In the genomic region with DNA sequence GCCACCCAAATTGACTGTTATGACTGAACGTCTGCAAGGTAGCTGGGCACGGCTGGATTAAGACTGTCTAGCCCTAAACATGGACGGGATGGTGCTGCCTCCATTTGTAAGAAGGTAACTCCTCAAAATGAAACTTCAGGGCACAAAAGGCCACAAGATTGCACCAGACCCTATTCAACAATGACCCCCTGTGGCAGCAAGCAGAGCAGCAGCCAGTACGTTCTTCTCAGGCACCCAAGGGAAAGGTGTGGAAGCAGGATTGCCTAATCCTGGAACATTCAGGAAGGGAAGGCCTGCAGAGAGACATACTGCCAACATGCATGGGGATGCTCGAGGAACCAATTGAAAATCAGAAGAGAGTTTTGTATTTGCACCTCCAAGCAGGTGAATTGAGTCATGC, we compare ENCODE assay signal across 9 cellular contexts. TPM values are rescaled to one million over a fixed set of nuclear protein-coding genes. Genes with fewer than 3 reads are reported as not detected.
A peak's percentile ranks its signal among the peaks of the same experiment; 100 is the strongest.
DNase-seq lines count a peak whose midpoint lies in the region; ATAC-seq and TF ChIP-seq lines count a peak whose summit lies in the region.
"Had no signal": no experiment of that assay in that cellular context is flagged by ENCODE, and none has a peak within 500 bp of the region (broad histone marks: within the 10 kb centered on the region; RNA-seq: fewer than 3 reads in every experiment).

No MANE protein-coding gene starts in this region.

- no peak overlapping the region for H2AFZ ChIP-seq in OCI-LY3 (ENCODE audit: low read depth, low read length)

- H3K36me3 ChIP-seq in BJ (ENCODE audit: control insufficient read depth, insufficient read depth, low read length), result no peaks in the 10 kb centered on the region
- no peaks in the 10 kb centered on the region for H3K36me3 ChIP-seq in OCI-LY3 (replicated peaks; ENCODE audit: low read depth, low read length)

- H3K4me3 ChIP-seq in BJ (ENCODE audit: low read depth, low read length) (no peak overlapping the region), OCI-LY3 (ENCODE audit: low read length) (no peak overlapping the region), fibroblast of mammary gland (ENCODE audit: control insufficient read depth, low read depth, low read length) (no peak overlapping the region)

- peaks cover 32% of the 10 kb centered on the region for H3K4me1 ChIP-seq in OCI-LY3 (ENCODE audit: low read length)

- H3K27ac ChIP-seq in OCI-LY3 (ENCODE audit: low read length), result no peak overlapping the region

- no peaks in the 10 kb centered on the region for H4K20me1 ChIP-seq in OCI-LY3 (ENCODE audit: insufficient read depth, low read length)

- peaks cover 5% of the 10 kb centered on the region; the same call in 1 of the 2 replicates for H3K27me3 ChIP-seq in BJ (ENCODE audit: control insufficient read depth, insufficient read depth, low read length)
- peaks cover 13% of the 10 kb centered on the region for H3K27me3 ChIP-seq in OCI-LY3 (ENCODE audit: low read depth, low read length)

- H3K9me3 ChIP-seq in OCI-LY3 (ENCODE audit: insufficient read depth, low read length), result no peaks in the 10 kb centered on the region

- peak; percentile 16; the same call in 1 of the 2 replicates for TF ChIP-seq CTCF in BJ (IDR thresholded peaks at IDR 0.05; ENCODE audit: insufficient read depth, low read depth, low read length)
- peak; percentile 58 for TF ChIP-seq CTCF in GM12873 (IDR thresholded peaks at IDR 0.05; ENCODE audit: insufficient read depth, low read depth, low read length, missing control alignments)
- peak; percentile 47 for TF ChIP-seq CTCF in OCI-LY3 (IDR thresholded peaks at IDR 0.05; ENCODE audit: low read depth, low read length)
- TF ChIP-seq CTCF in fibroblast of mammary gland (conservative IDR thresholded peaks at IDR 0.05; ENCODE audit: control insufficient read depth, insufficient read depth, low read depth, low read length), result peak; percentile 35

- no peak overlapping the region for H3K4me2 ChIP-seq in OCI-LY3 (ENCODE audit: low read length)

- POLR2A ChIA-PET in BJ (lab: Charles Lee), result no interaction called here

- no peaks in the 10 kb centered on the region for H3K79me2 ChIP-seq in OCI-LY3 (ENCODE audit: low read length)

- no peak overlapping the region for H3K9ac ChIP-seq in OCI-LY3 (ENCODE audit: low read length)

- DNase-seq in BJ (ENCODE audit: low read depth) (no peak), fibroblast of mammary gland (ENCODE audit: low read depth) (peak; percentile 17), NCI-H1694 (lab: John Stamatoyannopoulos, UW) (no peak), putamen (ENCODE audit: low spot score) (no peak)
- DNase-seq: activated naive CD8-positive, alpha-beta T cell treated with anti-CD3 and anti-CD28 coated beads for 36 hours had no signal

- ATAC-seq in GM18498 (IDR thresholded peaks at IDR 0.05; ENCODE audit: unreplicated experiment), result no peak
- no peak for ATAC-seq in GM21717 (IDR thresholded peaks at IDR 0.05; ENCODE audit: unreplicated experiment)

- CTCF ChIA-PET in BJ (lab: Yijun Ruan, JAX), result interaction anchor here (2.7 to 4.5 kb wide), 2 partner anchors 14 to 15 kb away, joined by 6 to 20 read pairs; partner anchors contain the start of gene NUDT8

RNA-seq across cellular contexts. Expression of gene TBX10, which starts 4.5 kb away (rescaled TPM):
- polyA plus RNA-seq in BJ (2011; rRNA removed), result not detected in 2 replicates
- polyA minus RNA-seq in BJ (2011; rRNA and poly(A)+ RNA removed), result not detected in 2 replicates

RNA-seq across cellular contexts. Expression of gene ACY3, which starts 6.5 kb away (rescaled TPM):
- not detected in 2 replicates for polyA plus RNA-seq in BJ (2011; rRNA removed)
- polyA minus RNA-seq in BJ (2011; rRNA and poly(A)+ RNA removed), result not detected in 2 replicates

RNA-seq across cellular contexts. Expression of gene NUDT8, which starts 14.3 kb away (rescaled TPM):
- polyA plus RNA-seq in BJ (2011; rRNA removed), result 1.3 and 1.7 TPM in 2 replicates
- 0.81 and 1.2 TPM in 2 replicates for polyA minus RNA-seq in BJ (2011; rRNA and poly(A)+ RNA removed)

RNA-seq across cellular contexts. Expression of gene ALDH3B2, which starts 30.4 kb away (rescaled TPM):
- polyA plus RNA-seq in BJ (2011; rRNA removed), result not detected in 2 replicates
- polyA minus RNA-seq in BJ (2011; rRNA and poly(A)+ RNA removed), result not detected in 2 replicates

RNA-seq across cellular contexts. Expression of gene NDUFV1, which starts 37.3 kb away (rescaled TPM):
- polyA plus RNA-seq in BJ (2011; rRNA removed), result 97.9 and 149 TPM in 2 replicates
- 61.7 and 65.1 TPM in 2 replicates for polyA minus RNA-seq in BJ (2011; rRNA and poly(A)+ RNA removed)
